Comparison of ENCODE assay signal across 9 cellular contexts in the genomic region with DNA sequence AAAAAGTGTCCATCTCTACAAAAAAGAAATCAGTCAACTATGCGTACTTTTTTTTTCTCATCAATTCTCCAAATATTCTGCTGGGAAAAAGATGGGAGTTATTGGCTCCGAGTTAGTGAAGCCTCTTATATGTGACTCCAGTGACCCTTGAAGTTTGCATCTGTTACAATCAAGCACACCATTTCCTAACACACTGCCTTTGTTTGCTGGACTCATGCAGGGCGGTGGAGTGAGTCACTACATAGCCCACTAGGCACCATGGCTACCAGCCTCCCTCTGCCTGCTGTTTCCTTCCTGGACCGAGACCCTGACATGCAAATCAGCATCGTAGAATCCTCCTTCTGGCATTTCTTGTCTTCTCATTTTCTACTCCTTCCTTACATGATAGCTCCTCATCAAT.
DNase-seq lines count a peak whose midpoint lies in the region; ATAC-seq and TF ChIP-seq lines count a peak whose summit lies in the region.
"Had no signal": no experiment of that assay in that cellular context is flagged by ENCODE, and none has a peak within 500 bp of the region (broad histone marks: within the 10 kb centered on the region; RNA-seq: fewer than 3 reads in every experiment).

No MANE protein-coding gene starts in this region.

- no peak overlapping the region for H2AFZ ChIP-seq in fibroblast of lung (ENCODE audit: low read length)

- peak overlapping the region; percentile 81 for H3K27ac Mint-ChIP-seq in osteocyte (ENCODE audit: unreplicated experiment)
- H3K27ac Mint-ChIP-seq: activated T-helper 17 cell treated with anti-CD3 and anti-CD28 coated beads, Interleukin-2, amount 50 U/mL, for 72 hours had no signal

- H3K4me1 ChIP-seq in fibroblast of lung (ENCODE audit: control insufficient read depth, extremely low read depth, insufficient read depth, low read length) (peaks cover 16% of the 10 kb centered on the region), lower lobe of right lung (no peaks in the 10 kb centered on the region)

- ATAC-seq in HG02759 (IDR thresholded peaks at IDR 0.05; ENCODE audit: unreplicated experiment), result no peak
- no peak for ATAC-seq in lower lobe of right lung
- ATAC-seq: activated T-helper 17 cell treated with anti-CD3 and anti-CD28 coated beads, Interleukin-2, amount 50 U/mL, for 72 hours had no signal

- H3K79me2 ChIP-seq in fibroblast of lung (ENCODE audit: control insufficient read depth, insufficient read depth, low read length), result no peaks in the 10 kb centered on the region

- no peaks in the 10 kb centered on the region for H3K27me3 Mint-ChIP-seq in osteocyte (ENCODE audit: unreplicated experiment)
- H3K27me3 Mint-ChIP-seq: activated T-helper 17 cell treated with anti-CD3 and anti-CD28 coated beads, Interleukin-2, amount 50 U/mL, for 72 hours had no signal

- H3K27me3 ChIP-seq in fibroblast of lung (ENCODE audit: control insufficient read depth, insufficient read depth, low read length), result no peaks in the 10 kb centered on the region
- no peaks in the 10 kb centered on the region for H3K27me3 ChIP-seq in lower lobe of right lung (ENCODE audit: low read depth)

- DNase-seq in ELF-1 (ENCODE audit: low read depth, low spot score), result peak; percentile 54
- peak; percentile 73 to 86 for DNase-seq in fibroblast of lung (ENCODE audit: low read depth in 2 of 2)
- no peak for DNase-seq in osteocyte (ENCODE audit: extremely low spot score, unreplicated experiment)
- no peak for DNase-seq in NCI-H2029 (lab: John Stamatoyannopoulos, UW)
- no peak for DNase-seq in stimulated activated CD4-positive, alpha-beta T cell treated with anti-CD3 and anti-CD28 coated beads, Interleukin-1b, Interleukin-23, amount 100 ng/mL, for 48 hours
- no peak for DNase-seq in lower lobe of right lung

- no peak overlapping the region for H3K9ac ChIP-seq in fibroblast of lung (ENCODE audit: insufficient read depth, low read length)

- peaks cover 31% of the 10 kb centered on the region for H3K4me1 Mint-ChIP-seq in osteocyte (ENCODE audit: unreplicated experiment)
- H3K4me1 Mint-ChIP-seq: activated T-helper 17 cell treated with anti-CD3 and anti-CD28 coated beads, Interleukin-2, amount 50 U/mL, for 72 hours had no signal

- H3K9me3 ChIP-seq in fibroblast of lung (ENCODE audit: control insufficient read depth, insufficient read depth, low read depth, low read length) (no peaks in the 10 kb centered on the region), lower lobe of right lung (no peaks in the 10 kb centered on the region)

- no peaks in the 10 kb centered on the region for H4K20me1 ChIP-seq in fibroblast of lung (ENCODE audit: control insufficient read depth, extremely low read depth, insufficient read depth, low read length)

- H3K36me3 ChIP-seq in fibroblast of lung (ENCODE audit: control insufficient read depth, insufficient read depth, low read length), result no peaks in the 10 kb centered on the region
- no peaks in the 10 kb centered on the region for H3K36me3 ChIP-seq in lower lobe of right lung

- intact Hi-C loops in lower lobe of right lung (cut with DNase I), result no loop called here

- TF ChIP-seq CTCF in fibroblast of lung (conservative IDR thresholded peaks at IDR 0.05 in 1 of 2, IDR thresholded peaks at IDR 0.05 in 1 of 2; ENCODE audit: low read depth in 1 of 2, low read length in 2 of 2), result no peak
- TF ChIP-seq CTCF in osteocyte (IDR thresholded peaks at IDR 0.05), result no peak
- TF ChIP-seq CTCF in lower lobe of right lung (IDR thresholded peaks at IDR 0.05), result no peak

- H3K4me3 ChIP-seq in fibroblast of lung (replicated peaks in 1 of 4; ENCODE audit: control extremely low read depth in 1 of 4, insufficient read depth in 1 of 4, low read depth in 3 of 4, low read length in 4 of 4) (no peak overlapping the region), lower lobe of right lung (no peak overlapping the region)

- H3K9me3 Mint-ChIP-seq in osteocyte (ENCODE audit: unreplicated experiment), result peaks cover 3% of the 10 kb centered on the region
- H3K9me3 Mint-ChIP-seq: activated T-helper 17 cell treated with anti-CD3 and anti-CD28 coated beads, Interleukin-2, amount 50 U/mL, for 72 hours had no signal

- no peaks in the 10 kb centered on the region for H3K36me3 Mint-ChIP-seq in osteocyte (ENCODE audit: unreplicated experiment)

- H3K4me2 ChIP-seq in fibroblast of lung (ENCODE audit: extremely low read depth, insufficient read depth, low read length), result no peak overlapping the region

- no peak overlapping the region for H3K27ac ChIP-seq in fibroblast of lung (ENCODE audit: insufficient read depth, low read length)
- no peak overlapping the region for H3K27ac ChIP-seq in lower lobe of right lung

- H3K4me3 Mint-ChIP-seq in osteocyte (ENCODE audit: unreplicated experiment), result no peak overlapping the region
- H3K4me3 Mint-ChIP-seq: activated T-helper 17 cell treated with anti-CD3 and anti-CD28 coated beads, Interleukin-2, amount 50 U/mL, for 72 hours had no signal

TF ChIP-seq in PFSK-1, 5 proteins besides CTCF, POLR2A, EP300 and RAD21:
- TF ChIP-seq FOXP2 (optimal IDR thresholded peaks at IDR 0.05; ENCODE audit: borderline replicate concordance, extremely low read depth, extremely low read length, insufficient read depth) (peak; percentile 31), TAF1 (IDR thresholded peaks at IDR 0.05; ENCODE audit: borderline replicate concordance, insufficient read depth, low read length) (no peak)

Comparison
In these comparisons a context has a peak if more than half of its experiments do, and no peak if none do; other contexts are left out.
1. DNase-seq: peak in ELF-1 (single experiment) and fibroblast of lung (2 of 2); none in osteocyte (single experiment), NCI-H2029 (single experiment), stimulated activated CD4-positive, alpha-beta T cell treated with anti-CD3 and anti-CD28 coated beads, Interleukin-1b, Interleukin-23, amount 100 ng/mL, for 48 hours (single experiment) and lower lobe of right lung (single experiment).